In genomic region chr7:75881436-75882095, GRCh38 we compare ENCODE assay signal across 15 cellular contexts. TPM values are rescaled to one million over a fixed set of nuclear protein-coding genes. Genes with fewer than 3 reads are reported as not detected.
A peak's percentile ranks its signal among the peaks of the same experiment; 100 is the strongest.
DNase-seq lines count a peak whose midpoint lies in the region; ATAC-seq and TF ChIP-seq lines count a peak whose summit lies in the region.
"Had no signal": no experiment of that assay in that cellular context is flagged by ENCODE, and none has a peak within 500 bp of the region (broad histone marks: within the 10 kb centered on the region; RNA-seq: fewer than 3 reads in every experiment).

No MANE protein-coding gene starts in this region.

- no peaks in the 10 kb centered on the region; a peak in 1 of 5 replicates for H3K9me3 Mint-ChIP-seq in H9
- H3K9me3 Mint-ChIP-seq: activated naive CD8-positive, alpha-beta T cell treated with anti-CD3 and anti-CD28 coated beads, Interleukin-2, amount 10 ng/mL, durations not matched to agents 7 days and 5 days had no signal

- in situ Hi-C loops in brain microvascular endothelial cell (cut with HindIII; ENCODE audit: low pct_ligation_motif_present, low sequenced_read_pairs) = no loop called here

- POLR2A ChIA-PET in BJ (lab: Charles Lee) = no interaction called here

- H3K79me1 ChIP-seq in H9 (ENCODE audit: insufficient read depth, low read depth, low read length, poor library complexity, severe bottlenecking) = no peaks in the 10 kb centered on the region
- H3K79me1 ChIP-seq in mesenchymal stem cell (replicated peaks; ENCODE audit: low read length, poor library complexity, severe bottlenecking) = peaks cover 36% of the 10 kb centered on the region

- H2BK12ac ChIP-seq in H9 (ENCODE audit: insufficient read length, low read depth, low read length) (no peak overlapping the region), mesenchymal stem cell (ENCODE audit: low read length in 2 of 2) (no peak overlapping the region)

- H4K20me1 ChIP-seq in H9 (ENCODE audit: control insufficient read depth, insufficient read depth, insufficient read length) = no peaks in the 10 kb centered on the region

- no CpG with 5 or more reads among the region's 23 CpGs for WGBS in H9 (ENCODE audit: extremely low coverage, insufficient read length, low lambda C conversion rate)
- WGBS in mesenchymal stem cell = 93% methylated on average over 23 of the region's 23 CpGs
- WGBS in adrenal gland, 4 donors = 75 to 82% (median 81%) methylated on average over 23 of the region's 23 CpGs
- 73 to 76% methylated on average over 18 to 19 of the region's 23 CpGs for WGBS in gastroesophageal sphincter (ENCODE audit: low coverage in 1 of 2), 2 donors

- H2BK5ac ChIP-seq in H9 (ENCODE audit: insufficient read length, low read length) = no peak overlapping the region
- no peak overlapping the region for H2BK5ac ChIP-seq in mesenchymal stem cell (ENCODE audit: low read depth, low read length, poor library complexity, severe bottlenecking)

- H3K27me3 ChIP-seq in BJ (ENCODE audit: control insufficient read depth, insufficient read depth, low read length) (no peaks in the 10 kb centered on the region), H9 (ENCODE audit: insufficient read depth, low read length) (no peaks in the 10 kb centered on the region), brain microvascular endothelial cell (replicated peaks) (no peaks in the 10 kb centered on the region), mesenchymal stem cell (ENCODE audit: control insufficient read depth in 1 of 2, insufficient read depth in 1 of 2, low read length in 2 of 2) (no peaks in the 10 kb centered on the region), adrenal gland (no peaks in the 10 kb centered on the region), gastroesophageal sphincter (no peaks in the 10 kb centered on the region)
- H3K27me3 ChIP-seq: testis had no signal

- no peak overlapping the region for H3K9ac ChIP-seq in H9 (ENCODE audit: extremely low read depth, insufficient read length, low read length)
- peak overlapping the region; percentile 36 for H3K9ac ChIP-seq in mesenchymal stem cell (ENCODE audit: low read length)

- 0 out of 2 replicates have a peak, but pooled peaks have one; percentile 2 for TF ChIP-seq CTCF in BJ (IDR thresholded peaks at IDR 0.05; ENCODE audit: insufficient read depth, low read depth, low read length)
- peak; percentile 21; the same call in 1 of the 3 replicates for TF ChIP-seq CTCF in H9 (conservative IDR thresholded peaks at IDR 0.05)
- TF ChIP-seq CTCF in brain microvascular endothelial cell (IDR thresholded peaks at IDR 0.05; ENCODE audit: low read depth, low read length, missing control alignments) = peak; percentile 16
- TF ChIP-seq CTCF in adrenal gland (IDR thresholded peaks at IDR 0.05) = no peak
- no peak for TF ChIP-seq CTCF in gastroesophageal sphincter (IDR thresholded peaks at IDR 0.05)

- no peak overlapping the region for H2BK15ac ChIP-seq in H9 (ENCODE audit: low read depth, low read length)
- H2BK15ac ChIP-seq in mesenchymal stem cell (ENCODE audit: low read depth, poor library complexity, severe bottlenecking) = no peak overlapping the region

- H3K27me3 Mint-ChIP-seq in H9 (ENCODE audit: low read depth) = peaks cover 12% of the 10 kb centered on the region
- H3K27me3 Mint-ChIP-seq: activated CD8-positive, alpha-beta memory T cell treated with anti-CD3 and anti-CD28 coated beads, Interleukin-2, amount 10 ng/mL, durations not matched to agents 7 days and 5 days; activated naive CD8-positive, alpha-beta T cell treated with anti-CD3 and anti-CD28 coated beads, Interleukin-2, amount 10 ng/mL, durations not matched to agents 7 days and 5 days had no signal

- H2AFZ ChIP-seq in H9 (ENCODE audit: low read length) = no peak overlapping the region
- no peak overlapping the region for H2AFZ ChIP-seq in mesenchymal stem cell (ENCODE audit: low read depth, low read length)

- no peaks in the 10 kb centered on the region for H3K9me3 ChIP-seq in H9 (ENCODE audit: control insufficient read depth, low read depth, low read length)
- H3K9me3 ChIP-seq in mesenchymal stem cell (ENCODE audit: control insufficient read depth, low read length) = no peaks in the 10 kb centered on the region
- no peaks in the 10 kb centered on the region for H3K9me3 ChIP-seq in adrenal gland (replicated peaks in 1 of 3)
- no peaks in the 10 kb centered on the region for H3K9me3 ChIP-seq in gastroesophageal sphincter
- H3K9me3 ChIP-seq: testis had no signal

- H3T11ph ChIP-seq in H9 (ENCODE audit: low read length) = no peak overlapping the region

- H2BK120ac ChIP-seq in H9 (ENCODE audit: low read depth, low read length, poor library complexity, severe bottlenecking) (no peak overlapping the region), mesenchymal stem cell (ENCODE audit: low read depth, low read length) (no peak overlapping the region)

- peaks cover 6% of the 10 kb centered on the region; the same call in 1 of the 2 replicates for H3K79me2 ChIP-seq in H9 (ENCODE audit: insufficient read depth, low read length)

- no peak for TF ChIP-seq POLR2A in adrenal gland (IDR thresholded peaks at IDR 0.05)
- no peak for TF ChIP-seq POLR2A in gastroesophageal sphincter (IDR thresholded peaks at IDR 0.05)

- no peak overlapping the region for H4K5ac ChIP-seq in H9 (ENCODE audit: insufficient read length, low read depth, low read length)

- H3K27ac Mint-ChIP-seq in H9 = peak overlapping the region in 2 of 3 experiments; percentile 44 to 54; a peak in 2 of 7 replicates
- H3K27ac Mint-ChIP-seq: activated CD8-positive, alpha-beta memory T cell treated with anti-CD3 and anti-CD28 coated beads, Interleukin-2, amount 10 ng/mL, durations not matched to agents 7 days and 5 days; activated naive CD8-positive, alpha-beta T cell treated with anti-CD3 and anti-CD28 coated beads, Interleukin-2, amount 10 ng/mL, durations not matched to agents 7 days and 5 days had no signal

- no peak for TF ChIP-seq EP300 in gastroesophageal sphincter (IDR thresholded peaks at IDR 0.05)

- H3K23ac ChIP-seq in H9 (ENCODE audit: insufficient read length, low read depth, low read length) = no peak overlapping the region
- no peak overlapping the region for H3K23ac ChIP-seq in mesenchymal stem cell (ENCODE audit: low read length in 2 of 2)

- H3K27ac ChIP-seq in H9 (ENCODE audit: insufficient read length, low read depth, low read length) (no peak overlapping the region), brain microvascular endothelial cell (no peak overlapping the region), mesenchymal stem cell (ENCODE audit: low read length, poor library complexity, severe bottlenecking) (no peak overlapping the region), adrenal gland (peak overlapping the region in 1 of 5 donors; percentile 95), gastroesophageal sphincter (no peak overlapping the region)
- H3K27ac ChIP-seq: testis had no signal

- peaks cover 2% of the 10 kb centered on the region; the same call in 1 of the 2 replicates for H3K4me1 ChIP-seq in H9 (ENCODE audit: insufficient read depth, low read length)
- peaks cover 15% of the 10 kb centered on the region for H3K4me1 ChIP-seq in mesenchymal stem cell (ENCODE audit: control insufficient read depth, insufficient read depth, low read depth, low read length)
- peaks cover 13 to 29% of the 10 kb centered on the region in 2 donors for H3K4me1 ChIP-seq in adrenal gland (replicated peaks in 1 of 2)
- peaks cover 0 to 35% (median 9%) of the 10 kb centered on the region in 3 donors for H3K4me1 ChIP-seq in gastroesophageal sphincter

- peak overlapping the region in 1 of 2 experiments; percentile 56; a peak in 2 of 5 replicates for H3K4me3 Mint-ChIP-seq in H9
- H3K4me3 Mint-ChIP-seq: activated CD8-positive, alpha-beta memory T cell treated with anti-CD3 and anti-CD28 coated beads, Interleukin-2, amount 10 ng/mL, durations not matched to agents 7 days and 5 days; activated naive CD8-positive, alpha-beta T cell treated with anti-CD3 and anti-CD28 coated beads, Interleukin-2, amount 10 ng/mL, durations not matched to agents 7 days and 5 days had no signal

- no peak overlapping the region for H2AK5ac ChIP-seq in H9 (ENCODE audit: insufficient read length, low read length)
- H2AK5ac ChIP-seq in mesenchymal stem cell (ENCODE audit: low read length, severe bottlenecking) = no peak overlapping the region

- H3K4me2 ChIP-seq in H9 (ENCODE audit: insufficient read depth, insufficient read length, low read length) (no peak overlapping the region), mesenchymal stem cell (ENCODE audit: low read length, poor library complexity, severe bottlenecking) (no peak overlapping the region)

- peaks cover 48 to 66% (median 62%) of the 10 kb centered on the region in 3 experiments for H3K36me3 Mint-ChIP-seq in H9 (ENCODE audit: insufficient read depth in 1 of 3, low read depth in 3 of 3)

- H3K4ac ChIP-seq in H9 (ENCODE audit: low read depth, low read length) (no peak overlapping the region), mesenchymal stem cell (ENCODE audit: low read depth in 1 of 2, low read length in 2 of 2) (no peak overlapping the region)

- H3K14ac ChIP-seq in H9 (ENCODE audit: insufficient read depth, low read length) = no peak overlapping the region
- H3K14ac ChIP-seq in mesenchymal stem cell (ENCODE audit: low read length in 2 of 2) = no peak overlapping the region

- H4K91ac ChIP-seq in H9 (ENCODE audit: insufficient read length, low read depth, low read length) = no peak overlapping the region
- peak overlapping the region; percentile 70 for H4K91ac ChIP-seq in mesenchymal stem cell (ENCODE audit: low read length)

- H3K56ac ChIP-seq in H9 (ENCODE audit: insufficient read length, low read depth, low read length) = no peak overlapping the region

- H3K36me3 ChIP-seq in BJ (ENCODE audit: control insufficient read depth, insufficient read depth, low read length) (peaks cover 26% of the 10 kb centered on the region), brain microvascular endothelial cell (replicated peaks) (peaks cover 37% of the 10 kb centered on the region), mesenchymal stem cell (ENCODE audit: control insufficient read depth in 1 of 2, insufficient read depth in 2 of 2, low read depth in 1 of 2, low read length in 2 of 2) (peaks cover 48 to 61% of the 10 kb centered on the region in 2 experiments), adrenal gland (replicated peaks in 1 of 2) (peaks cover 0 to 61% of the 10 kb centered on the region in 2 donors), gastroesophageal sphincter (peaks cover 0 to 60% of the 10 kb centered on the region in 2 donors)

- no peak overlapping the region for H4K8ac ChIP-seq in H9 (replicated peaks; ENCODE audit: insufficient read length, low read depth, low read length)
- no peak overlapping the region for H4K8ac ChIP-seq in mesenchymal stem cell (ENCODE audit: low read length)

- ATAC-seq in gastroesophageal sphincter = no peak
- ATAC-seq: activated CD8-positive, alpha-beta memory T cell treated with anti-CD3 and anti-CD28 coated beads, Interleukin-2, amount 10 ng/mL, durations not matched to agents 7 days and 5 days; PC-3; SK-N-SH treated with all-trans-retinoic acid at 6 μM for 48 hours had no signal

- peaks cover 31 to 35% of the 10 kb centered on the region in 2 experiments for H3K4me1 Mint-ChIP-seq in H9

- no peak overlapping the region for H3K18ac ChIP-seq in H9 (ENCODE audit: insufficient read length, low read depth, low read length)
- no peak overlapping the region for H3K18ac ChIP-seq in mesenchymal stem cell (ENCODE audit: low read depth in 1 of 2, low read length in 2 of 2)

- DNase-seq in BJ (ENCODE audit: low read depth) (no peak), H9 (peak; percentile 54), brain microvascular endothelial cell (no peak), mesenchymal stem cell (no peak), cerebellar cortex (ENCODE audit: low spot score) (no peak), adrenal gland (no peak), GF-D8 (lab: John Stamatoyannopoulos, UW) (no peak)
- DNase-seq: activated CD8-positive, alpha-beta memory T cell treated with anti-CD3 and anti-CD28 coated beads, Interleukin-2, amount 10 ng/mL, durations not matched to agents 7 days and 5 days; activated naive CD8-positive, alpha-beta T cell treated with anti-CD3 and anti-CD28 coated beads, Interleukin-2, amount 10 ng/mL, durations not matched to agents 7 days and 5 days; dermis blood vessel endothelial cell; NCI-H146; PC-3; testis had no signal

- H2BK20ac ChIP-seq in H9 (ENCODE audit: low read depth, low read length, poor library complexity, severe bottlenecking) = no peak overlapping the region

- H3K23me2 ChIP-seq in H9 (ENCODE audit: insufficient read length, low read depth, low read length, poor library complexity, severe bottlenecking) = peaks cover 7% of the 10 kb centered on the region

- CTCF ChIA-PET in BJ (lab: Yijun Ruan, JAX) = interaction anchor here (1.0 to 1.5 kb wide), 2 partner anchors 15 to 139 kb away, joined by 3 to 6 read pairs; no protein-coding TSS in a partner anchor

- intact Hi-C loops in adrenal gland (cut with DNase I) = no loop called here

- no peak overlapping the region for H3K4me3 ChIP-seq in BJ (ENCODE audit: low read depth, low read length)
- no peak overlapping the region for H3K4me3 ChIP-seq in brain microvascular endothelial cell (ENCODE audit: low read depth, low read length)
- H3K4me3 ChIP-seq in mesenchymal stem cell (ENCODE audit: insufficient read depth in 1 of 2, low read depth in 1 of 2, low read length in 2 of 2) = no peak overlapping the region
- no peak overlapping the region for H3K4me3 ChIP-seq in adrenal gland
- H3K4me3 ChIP-seq in gastroesophageal sphincter = no peak overlapping the region
- H3K4me3 ChIP-seq: testis had no signal

RNA-seq across cellular contexts. Expression of gene RHBDD2, which starts 2.7 kb away (rescaled TPM):
- polyA plus RNA-seq in BJ (2011; rRNA removed) = 40.3 and 71.3 TPM in 2 replicates
- polyA minus RNA-seq in BJ (2011; rRNA and poly(A)+ RNA removed) = 27.6 and 32.1 TPM in 2 replicates
- 27.6 and 30.0 TPM in 2 replicates for total RNA-seq in H9 (2021)
- 78.6 TPM for polyA plus RNA-seq in mesenchymal stem cell (2013, experiment 1 of 2)
- 78.6 TPM for polyA plus RNA-seq in mesenchymal stem cell (2013, experiment 2 of 2)
- total RNA-seq in adrenal gland = 100 to 1,000 TPM; 123 to 575 (median 247) TPM
- polyA plus RNA-seq in adrenal gland = 100 to 1,000 TPM; 187 to 225 (median 224) TPM
- 10 to 100 TPM; 21.6 to 30.2 (median 25.6) TPM for total RNA-seq in gastroesophageal sphincter

RNA-seq across cellular contexts. Expression of gene POR, which starts 33.4 kb away (rescaled TPM):
- polyA plus RNA-seq in BJ (2011; rRNA removed) = 35.3 and 63.4 TPM in 2 replicates
- polyA minus RNA-seq in BJ (2011; rRNA and poly(A)+ RNA removed) = 34.2 and 62.3 TPM in 2 replicates
- 125 and 128 TPM in 2 replicates for total RNA-seq in H9 (2021)
- polyA plus RNA-seq in mesenchymal stem cell (2013, experiment 1 of 2) = 76.9 TPM
- 80.1 TPM for polyA plus RNA-seq in mesenchymal stem cell (2013, experiment 2 of 2)
- 1,000 to 10,000 TPM in 1 of 8 donors, 100 to 1,000 TPM in 7; 268 to 1,301 (median 582) TPM for total RNA-seq in adrenal gland
- polyA plus RNA-seq in adrenal gland = 100 to 1,000 TPM; 442 to 981 (median 731) TPM
- 10 to 100 TPM; 31.5 to 54.3 (median 47.7) TPM for total RNA-seq in gastroesophageal sphincter

Comparison
In these comparisons a context has a peak if more than half of its experiments do, and no peak if none do; other contexts are left out.
1. CTCF ChIP-seq: peak in BJ (single experiment), H9 (single experiment) and brain microvascular endothelial cell (single experiment); none in adrenal gland (0 of 6) and gastroesophageal sphincter (0 of 4).